In the genomic region with DNA sequence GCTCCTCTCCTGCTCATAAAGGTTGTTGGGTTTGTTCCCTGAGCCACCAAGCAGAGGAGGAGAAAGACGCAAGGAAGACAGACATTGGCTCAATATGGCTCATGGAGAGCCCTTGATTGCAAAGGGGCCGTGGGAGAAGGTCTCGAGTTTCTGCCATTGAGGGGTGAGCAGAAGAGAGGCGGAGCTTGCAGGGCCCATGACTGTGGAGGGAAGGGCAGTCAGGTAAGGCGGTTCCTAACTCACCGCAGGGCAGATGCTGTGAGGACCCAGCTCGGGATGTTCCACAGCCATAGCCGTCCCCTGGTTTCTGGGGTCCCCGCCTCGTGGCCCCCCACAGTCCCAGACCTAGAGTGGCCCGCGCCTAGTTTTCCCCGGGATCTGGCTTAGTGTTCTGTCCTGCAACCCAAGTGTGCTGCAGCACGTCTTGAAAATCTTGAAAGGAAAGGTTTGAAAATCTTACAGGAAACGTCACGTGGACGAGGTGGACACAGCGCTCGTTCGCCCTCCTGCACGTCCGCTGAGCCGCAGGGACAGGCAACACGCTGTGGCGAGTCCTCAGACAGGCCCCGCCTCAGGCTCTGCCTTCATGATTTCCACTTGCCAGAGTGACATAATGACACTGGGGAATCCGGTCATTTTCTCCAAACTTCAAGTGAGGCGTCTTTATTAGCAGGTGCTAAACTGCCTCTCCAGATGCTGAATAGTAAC, we compare ENCODE assay signal across 21 cellular contexts.
"Had no signal": no experiment of that assay in that cellular context is flagged by ENCODE, and none has a peak within 500 bp of the region (broad histone marks: within the 10 kb centered on the region; RNA-seq: fewer than 3 reads in every experiment).

No MANE protein-coding gene starts in this region.

- H3K27me3 ChIP-seq: heart left ventricle, left lung, pancreas, right atrium auricular region had no signal

- H3K36me3 Mint-ChIP-seq: activated naive CD8-positive, alpha-beta T cell treated with anti-CD3 and anti-CD28 coated beads, Interleukin-2, amount 10 ng/mL, durations not matched to agents 7 days and 5 days; immature natural killer cell; mesothelial cell of epicardium; naive thymus-derived CD8-positive, alpha-beta T cell had no signal

- H3K9me3 ChIP-seq: heart left ventricle, left lung, pancreas, psoas muscle, right atrium auricular region, tibial artery had no signal

- H3K4me3 ChIP-seq: coronary artery, heart left ventricle, left lung, pancreas, psoas muscle, right atrium auricular region, tibial artery had no signal

- H3K36me3 ChIP-seq: heart left ventricle, left lung, pancreas, right atrium auricular region, tibial artery, WERI-Rb-1 had no signal

- DNase-seq: activated CD4-positive, alpha-beta T cell treated with anti-CD3 and anti-CD28 coated beads for 1 hour; activated CD4-positive, alpha-beta T cell treated with anti-CD3 and anti-CD28 coated beads, Interleukin-2, amount 50 U/mL, for 1 hour; activated naive CD4-positive, alpha-beta T cell treated with Interleukin-2 at 50 U/mL for 16 hours; activated naive CD8-positive, alpha-beta T cell treated with anti-CD3 and anti-CD28 coated beads, Interleukin-2, amount 10 ng/mL, durations not matched to agents 7 days and 5 days; activated T-cell treated with anti-CD3 and anti-CD28 coated beads, Interleukin-2, amount 50 U/mL, for 1 hour; cerebellar nuclear complex; immature natural killer cell; kidney glomerular epithelial cell; left lung; pancreas; stimulated activated CD4-positive, alpha-beta T cell treated with anti-CD3 and anti-CD28 coated beads, Interleukin-12 subunit alpha, Interleukin-12 subunit beta, amount 100 ng/mL, for 4 hours; stimulated activated naive CD8-positive, alpha-beta T cell treated with anti-CD3 and anti-CD28 coated beads, Interleukin-15, amount 100 ng/mL, for 72 hours; T-helper 1 cell; tibial artery; WERI-Rb-1 had no signal

- ATAC-seq: heart left ventricle; left lung; naive thymus-derived CD8-positive, alpha-beta T cell; pancreas; psoas muscle; stimulated activated naive CD8-positive, alpha-beta T cell treated with anti-CD3 and anti-CD28 coated beads, Interleukin-15, amount 100 ng/mL, for 72 hours had no signal

- H3K4me1 ChIP-seq: pancreas, psoas muscle, right atrium auricular region, tibial artery had no signal

- H3K4me1 Mint-ChIP-seq: activated naive CD8-positive, alpha-beta T cell treated with anti-CD3 and anti-CD28 coated beads, Interleukin-2, amount 10 ng/mL, durations not matched to agents 7 days and 5 days; stimulated activated naive CD8-positive, alpha-beta T cell treated with anti-CD3 and anti-CD28 coated beads, Interleukin-15, amount 100 ng/mL, for 72 hours had no signal

- H3K27me3 Mint-ChIP-seq: stimulated activated naive CD8-positive, alpha-beta T cell treated with anti-CD3 and anti-CD28 coated beads, Interleukin-15, amount 100 ng/mL, for 72 hours had no signal

- H3K27ac Mint-ChIP-seq: activated naive CD8-positive, alpha-beta T cell treated with anti-CD3 and anti-CD28 coated beads, Interleukin-2, amount 10 ng/mL, durations not matched to agents 7 days and 5 days; immature natural killer cell; mesothelial cell of epicardium had no signal

- H3K4me3 Mint-ChIP-seq: activated naive CD8-positive, alpha-beta T cell treated with anti-CD3 and anti-CD28 coated beads, Interleukin-2, amount 10 ng/mL, durations not matched to agents 7 days and 5 days; immature natural killer cell; mesothelial cell of epicardium; naive thymus-derived CD8-positive, alpha-beta T cell; stimulated activated naive CD8-positive, alpha-beta T cell treated with anti-CD3 and anti-CD28 coated beads, Interleukin-15, amount 100 ng/mL, for 72 hours had no signal

- H3K9me3 Mint-ChIP-seq: activated naive CD8-positive, alpha-beta T cell treated with anti-CD3 and anti-CD28 coated beads, Interleukin-2, amount 10 ng/mL, durations not matched to agents 7 days and 5 days; immature natural killer cell; mesothelial cell of epicardium; naive thymus-derived CD8-positive, alpha-beta T cell; stimulated activated naive CD8-positive, alpha-beta T cell treated with anti-CD3 and anti-CD28 coated beads, Interleukin-15, amount 100 ng/mL, for 72 hours had no signal

- H3K27ac ChIP-seq: coronary artery, heart left ventricle, left lung, pancreas, psoas muscle, right atrium auricular region, tibial artery, WERI-Rb-1 had no signal
